ENCODE assay signal across 11 cellular contexts in the genomic region with DNA sequence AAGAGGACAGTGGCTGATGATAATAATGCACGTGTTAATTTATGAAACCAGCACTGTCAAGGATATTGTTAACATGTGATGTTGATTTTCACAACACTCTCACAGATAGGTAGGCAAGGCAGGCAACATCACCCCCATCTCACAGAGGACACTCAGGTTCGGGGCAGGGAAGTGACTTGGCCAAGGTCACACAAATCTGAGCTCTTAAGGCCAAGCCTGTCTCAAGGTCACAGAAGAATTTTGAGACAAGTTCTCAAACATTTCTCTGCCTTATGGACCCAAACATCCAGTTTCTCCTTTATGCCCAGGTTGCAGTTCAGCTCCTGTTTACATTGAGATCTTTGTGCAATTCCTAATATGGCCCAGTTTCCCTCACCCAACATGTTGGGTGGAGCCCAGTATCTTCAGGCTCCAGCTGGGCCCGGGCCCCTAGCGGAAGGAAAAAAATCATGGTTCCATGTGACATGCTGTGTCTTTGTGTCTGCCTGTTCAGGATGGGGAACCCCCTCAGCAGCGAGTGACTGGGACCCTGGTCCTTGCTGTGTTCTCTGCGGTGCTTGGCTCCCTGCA. TPM values are rescaled to one million over a fixed set of nuclear protein-coding genes. Genes with fewer than 3 reads are reported as not detected.
A peak's percentile ranks its signal among the peaks of the same experiment; 100 is the strongest.
DNase-seq lines count a peak whose midpoint lies in the region; ATAC-seq and TF ChIP-seq lines count a peak whose summit lies in the region.
"Had no signal": no experiment of that assay in that cellular context is flagged by ENCODE, and none has a peak within 500 bp of the region (broad histone marks: within the 10 kb centered on the region; RNA-seq: fewer than 3 reads in every experiment).

No MANE protein-coding gene starts in this region.

- no peak for TF ChIP-seq CTCF in activated CD8-positive, alpha-beta T cell treated with anti-CD3 and anti-CD28 coated beads for 36 hours (IDR thresholded peaks at IDR 0.05)
- TF ChIP-seq CTCF in right atrium auricular region (IDR thresholded peaks at IDR 0.05) (no peak), stomach (IDR thresholded peaks at IDR 0.05) (no peak), uterus (IDR thresholded peaks at IDR 0.05) (no peak)

- H3K4me3 ChIP-seq in right atrium auricular region = peak overlapping the region; percentile 60 to 72
- H3K4me3 ChIP-seq in stomach = peak overlapping the region; percentile 43 to 60 (median 54)
- H3K4me3 ChIP-seq in uterus = peak overlapping the region in 1 of 2 donors; percentile 42

- H3K9me3 ChIP-seq in T-helper 17 cell (ENCODE audit: control insufficient read depth, low read length, poor library complexity, severe bottlenecking) (no peaks in the 10 kb centered on the region), right atrium auricular region (no peaks in the 10 kb centered on the region), stomach (no peaks in the 10 kb centered on the region), uterus (no peaks in the 10 kb centered on the region)

- H3K27me3 Mint-ChIP-seq in activated CD8-positive, alpha-beta T cell treated with anti-CD3 and anti-CD28 coated beads for 36 hours = peaks cover 16% of the 10 kb centered on the region
- H3K27me3 Mint-ChIP-seq in activated CD8-positive, alpha-beta T cell treated with anti-CD3 and anti-CD28 coated beads, Interleukin-2, amount 10 ng/mL, durations not matched to agents 7 days and 5 days (ENCODE audit: low read depth) = peaks cover 29% of the 10 kb centered on the region
- H3K27me3 Mint-ChIP-seq in T-helper 17 cell = peaks cover 38% of the 10 kb centered on the region

- no peak for TF ChIP-seq EP300 in stomach (IDR thresholded peaks at IDR 0.05)

- H3K9me3 Mint-ChIP-seq in activated CD8-positive, alpha-beta T cell treated with anti-CD3 and anti-CD28 coated beads for 36 hours = no peaks in the 10 kb centered on the region
- no peaks in the 10 kb centered on the region for H3K9me3 Mint-ChIP-seq in activated CD8-positive, alpha-beta T cell treated with anti-CD3 and anti-CD28 coated beads, Interleukin-2, amount 10 ng/mL, durations not matched to agents 7 days and 5 days (ENCODE audit: insufficient read depth)

- H3K27me3 ChIP-seq in right atrium auricular region = no peaks in the 10 kb centered on the region
- peaks cover 0 to 40% (median 16%) of the 10 kb centered on the region in 3 donors for H3K27me3 ChIP-seq in stomach
- no peaks in the 10 kb centered on the region for H3K27me3 ChIP-seq in uterus

- H3K4me3 Mint-ChIP-seq in activated CD8-positive, alpha-beta T cell treated with anti-CD3 and anti-CD28 coated beads for 36 hours = peak overlapping the region; percentile 24
- no peak overlapping the region for H3K4me3 Mint-ChIP-seq in activated CD8-positive, alpha-beta T cell treated with anti-CD3 and anti-CD28 coated beads, Interleukin-2, amount 10 ng/mL, durations not matched to agents 7 days and 5 days
- peak overlapping the region; percentile 71 for H3K4me3 Mint-ChIP-seq in T-helper 17 cell

- H3K4me1 Mint-ChIP-seq in activated CD8-positive, alpha-beta T cell treated with anti-CD3 and anti-CD28 coated beads for 36 hours (ENCODE audit: low read depth) = peaks cover 19% of the 10 kb centered on the region
- H3K4me1 Mint-ChIP-seq in activated CD8-positive, alpha-beta T cell treated with anti-CD3 and anti-CD28 coated beads, Interleukin-2, amount 10 ng/mL, durations not matched to agents 7 days and 5 days (ENCODE audit: low read depth) = peaks cover 27% of the 10 kb centered on the region
- H3K4me1 Mint-ChIP-seq in T-helper 17 cell = peaks cover 22% of the 10 kb centered on the region

- no peak for ATAC-seq in activated CD8-positive, alpha-beta T cell treated with anti-CD3 and anti-CD28 coated beads for 36 hours
- no peak for ATAC-seq in activated CD8-positive, alpha-beta T cell treated with anti-CD3 and anti-CD28 coated beads, Interleukin-2, amount 10 ng/mL, durations not matched to agents 7 days and 5 days
- ATAC-seq in T-helper 17 cell = no peak
- no peak for ATAC-seq in HG03175 (IDR thresholded peaks at IDR 0.05; ENCODE audit: unreplicated experiment)

- no peaks in the 10 kb centered on the region for H3K36me3 Mint-ChIP-seq in activated CD8-positive, alpha-beta T cell treated with anti-CD3 and anti-CD28 coated beads for 36 hours (ENCODE audit: low read depth)
- H3K36me3 Mint-ChIP-seq in activated CD8-positive, alpha-beta T cell treated with anti-CD3 and anti-CD28 coated beads, Interleukin-2, amount 10 ng/mL, durations not matched to agents 7 days and 5 days (ENCODE audit: low read depth) = no peaks in the 10 kb centered on the region
- H3K36me3 Mint-ChIP-seq in T-helper 17 cell (ENCODE audit: low read depth) = no peaks in the 10 kb centered on the region

- H3K27ac Mint-ChIP-seq in activated CD8-positive, alpha-beta T cell treated with anti-CD3 and anti-CD28 coated beads for 36 hours = no peak overlapping the region
- H3K27ac Mint-ChIP-seq in activated CD8-positive, alpha-beta T cell treated with anti-CD3 and anti-CD28 coated beads, Interleukin-2, amount 10 ng/mL, durations not matched to agents 7 days and 5 days = no peak overlapping the region
- no peak overlapping the region for H3K27ac Mint-ChIP-seq in T-helper 17 cell

- TF ChIP-seq POLR2A in stomach (IDR thresholded peaks at IDR 0.05) = no peak
- TF ChIP-seq POLR2A in uterus (IDR thresholded peaks at IDR 0.05) = no peak

- CTCF ChIA-PET in activated CD8-positive, alpha-beta T cell treated with anti-CD3 and anti-CD28 coated beads for 36 hours (lab: Charles Lee) = interaction anchor here (0.9 to 10.3 kb wide), 4 partner anchors 9 to 73 kb away, joined by 3 to 144 read pairs (median 9); no protein-coding TSS in a partner anchor
- CTCF ChIA-PET in activated CD8-positive, alpha-beta T cell treated with anti-CD3 and anti-CD28 coated beads, Interleukin-2, amount 10 ng/mL, durations not matched to agents 7 days and 5 days (lab: Charles Lee) = interaction anchor here (1.0 to 8.8 kb wide), 6 partner anchors 9 to 149 kb away, joined by 3 to 81 read pairs (median 6); partner anchors contain the start of genes ACAP1 and NEURL4

- no peak for DNase-seq in activated CD8-positive, alpha-beta T cell treated with anti-CD3 and anti-CD28 coated beads for 36 hours
- DNase-seq in activated CD8-positive, alpha-beta T cell treated with anti-CD3 and anti-CD28 coated beads, Interleukin-2, amount 10 ng/mL, durations not matched to agents 7 days and 5 days = no peak
- DNase-seq in T-helper 17 cell (no peak), right atrium auricular region (ENCODE audit: low spot score) (no peak), stomach (no peak), uterus (no peak)
- DNase-seq in effector CD4-positive, alpha-beta T cell = no peak
- DNase-seq: activated CD4-positive, alpha-beta T cell treated with anti-CD3 and anti-CD28 coated beads for 48 hours; hypothalamus; NCI-H748 treated with DMSO at 0.1 percent for 48 hours had no signal

- POLR2A ChIA-PET in activated CD8-positive, alpha-beta T cell treated with anti-CD3 and anti-CD28 coated beads for 36 hours (lab: Charles Lee) = interaction anchor here (0.7 to 2.6 kb wide), 10 partner anchors 9 to 404 kb away, joined by 3 to 15 read pairs (median 4); partner anchors contain the start of genes GPS2 and TP53
- POLR2A ChIA-PET in activated CD8-positive, alpha-beta T cell treated with anti-CD3 and anti-CD28 coated beads, Interleukin-2, amount 10 ng/mL, durations not matched to agents 7 days and 5 days (lab: Charles Lee) = interaction anchor here (0.6 to 2.3 kb wide), 2 partner anchors 9 to 220 kb away, joined by 5 to 8 read pairs; no protein-coding TSS in a partner anchor

- peak overlapping the region; percentile 91 to 93 for H3K27ac ChIP-seq in right atrium auricular region
- H3K27ac ChIP-seq in stomach = peak overlapping the region in 4 of 5 donors; percentile 81 to 92 (median 84)
- peak overlapping the region in 1 of 2 donors; percentile 75 for H3K27ac ChIP-seq in uterus

- H3K36me3 ChIP-seq in right atrium auricular region (peaks cover 32% of the 10 kb centered on the region), stomach (peaks cover 0 to 21% (median 4%) of the 10 kb centered on the region in 4 donors), uterus (no peaks in the 10 kb centered on the region)

- H3K4me1 ChIP-seq in right atrium auricular region (peaks cover 0 to 36% of the 10 kb centered on the region in 2 donors), stomach (peaks cover 20 to 43% (median 35%) of the 10 kb centered on the region in 4 donors), uterus (peaks cover 0 to 16% of the 10 kb centered on the region in 2 donors)

- intact Hi-C loops in activated CD8-positive, alpha-beta T cell treated with anti-CD3 and anti-CD28 coated beads for 36 hours (cut with micrococcal nuclease) = no loop called here
- intact Hi-C loops in stomach (cut with DNase I; ENCODE audit: low total_unique reads) (no loop called here), uterus (cut with DNase I; ENCODE audit: low total_unique reads) (no loop called here)

- 28 to 55% (median 52%) methylated on average over 4 to 6 of the region's 6 CpGs for WGBS in stomach, 5 donors

RNA-seq across cellular contexts. Expression of gene SLC2A4, which starts 1.3 kb away (rescaled TPM):
- total RNA-seq in activated CD8-positive, alpha-beta T cell treated with anti-CD3 and anti-CD28 coated beads for 36 hours = under 1 TPM; 0.07 to 0.25 TPM
- not detected for total RNA-seq in activated CD8-positive, alpha-beta T cell treated with anti-CD3 and anti-CD28 coated beads, Interleukin-2, amount 10 ng/mL, durations not matched to agents 7 days and 5 days
- not detected for total RNA-seq in T-helper 17 cell
- total RNA-seq in right atrium auricular region = 100 to 1,000 TPM in 1 of 2 donors, 10 to 100 TPM in 1; 70.3 to 151 TPM
- total RNA-seq in stomach = 10 to 100 TPM in 2 of 5 donors, 1 to 10 TPM in 3; 3.5 to 26.6 (median 7.0) TPM
- 10 to 100 TPM in 1 of 3 donors, 1 to 10 TPM in 1, under 1 TPM in 1; 0.92 to 15.9 (median 1.4) TPM for polyA plus RNA-seq in stomach
- total RNA-seq in uterus = 10 to 100 TPM in 2 of 4 donors, 1 to 10 TPM in 2; 1.8 to 25.9 (median 12.6) TPM

RNA-seq across cellular contexts. Expression of gene YBX2, which starts 11.6 kb away (rescaled TPM):
- under 1 TPM; 0.56 to 0.83 TPM for total RNA-seq in activated CD8-positive, alpha-beta T cell treated with anti-CD3 and anti-CD28 coated beads for 36 hours
- under 1 TPM; 0.37 to 0.66 TPM for total RNA-seq in activated CD8-positive, alpha-beta T cell treated with anti-CD3 and anti-CD28 coated beads, Interleukin-2, amount 10 ng/mL, durations not matched to agents 7 days and 5 days
- not detected for total RNA-seq in T-helper 17 cell
- 1 to 10 TPM; 2.9 to 3.0 TPM for total RNA-seq in right atrium auricular region
- 10 to 100 TPM in 1 of 5 donors, 1 to 10 TPM in 1, under 1 TPM in 2, not detected in 1; 0.43 to 72.4 (median 1.1) TPM for total RNA-seq in stomach
- 1 to 10 TPM; 1.2 to 6.5 (median 1.8) TPM for polyA plus RNA-seq in stomach
- total RNA-seq in uterus = 1 to 10 TPM in 2 of 4 donors, not detected in 2; 2.4 to 4.4 TPM

RNA-seq across cellular contexts. Expression of gene CLDN7, which starts 20.6 kb away (rescaled TPM):
- 1 to 10 TPM; 1.5 to 1.7 TPM for total RNA-seq in activated CD8-positive, alpha-beta T cell treated with anti-CD3 and anti-CD28 coated beads for 36 hours
- 1 to 10 TPM; 1.1 to 1.3 TPM for total RNA-seq in activated CD8-positive, alpha-beta T cell treated with anti-CD3 and anti-CD28 coated beads, Interleukin-2, amount 10 ng/mL, durations not matched to agents 7 days and 5 days
- total RNA-seq in T-helper 17 cell = 1 to 10 TPM in 1 of 2 donors, under 1 TPM in 1; 0.78 to 1.2 TPM
- 1 to 10 TPM in 1 of 2 donors, not detected in 1; 2.3 TPM for total RNA-seq in right atrium auricular region
- total RNA-seq in stomach = 100 to 1,000 TPM in 1 of 5 donors, 10 to 100 TPM in 2, 1 to 10 TPM in 2; 1.8 to 829 (median 17.4) TPM
- polyA plus RNA-seq in stomach = 100 to 1,000 TPM in 1 of 3 donors, 1 to 10 TPM in 2; 3.1 to 114 (median 9.9) TPM
- 10 to 100 TPM in 1 of 4 donors, under 1 TPM in 3; 0.29 to 24.4 (median 0.68) TPM for total RNA-seq in uterus

RNA-seq across cellular contexts. Expression of gene EIF5A, which starts 24.6 kb away (rescaled TPM):
- 1,000 to 10,000 TPM; 1,064 TPM for total RNA-seq in activated CD8-positive, alpha-beta T cell treated with anti-CD3 and anti-CD28 coated beads for 36 hours
- 100 to 1,000 TPM; 685 to 690 TPM for total RNA-seq in activated CD8-positive, alpha-beta T cell treated with anti-CD3 and anti-CD28 coated beads, Interleukin-2, amount 10 ng/mL, durations not matched to agents 7 days and 5 days
- total RNA-seq in T-helper 17 cell (100 to 1,000 TPM; 496 to 601 TPM), right atrium auricular region (100 to 1,000 TPM; 131 to 164 TPM), stomach (100 to 1,000 TPM in 4 of 5 donors, 10 to 100 TPM in 1; 86.9 to 189 (median 137) TPM), uterus (100 to 1,000 TPM in 3 of 4 donors, 10 to 100 TPM in 1; 75.3 to 219 (median 198) TPM)
- polyA plus RNA-seq in stomach = 100 to 1,000 TPM; 341 to 438 (median 394) TPM

RNA-seq across cellular contexts. Expression of gene ELP5, which starts 30.8 kb away (rescaled TPM):
- 10 to 100 TPM; 80.2 to 85.4 TPM for total RNA-seq in activated CD8-positive, alpha-beta T cell treated with anti-CD3 and anti-CD28 coated beads for 36 hours
- 10 to 100 TPM; 63.5 to 66.1 TPM for total RNA-seq in activated CD8-positive, alpha-beta T cell treated with anti-CD3 and anti-CD28 coated beads, Interleukin-2, amount 10 ng/mL, durations not matched to agents 7 days and 5 days
- total RNA-seq in T-helper 17 cell (10 to 100 TPM; 43.0 to 51.0 TPM), right atrium auricular region (10 to 100 TPM; 28.1 to 70.7 TPM), stomach (10 to 100 TPM in 3 of 5 donors, 1 to 10 TPM in 1, not detected in 1; 8.4 to 19.5 (median 13.6) TPM), uterus (10 to 100 TPM; 41.9 to 65.6 (median 51.3) TPM)
- 10 to 100 TPM; 24.4 to 45.2 (median 28.5) TPM for polyA plus RNA-seq in stomach
